ENCODE assay signal across 23 cellular contexts in genomic region chr1:47228644-47229030, GRCh38. TPM values are rescaled to one million over a fixed set of nuclear protein-coding genes. Genes with fewer than 3 reads are reported as not detected.
DNase-seq lines count a peak whose midpoint lies in the region; ATAC-seq, FAIRE-seq and TF ChIP-seq lines count a peak whose summit lies in the region.
"Had no signal": no experiment of that assay in that cellular context is flagged by ENCODE, and none has a peak within 500 bp of the region (broad histone marks: within the 10 kb centered on the region; RNA-seq: fewer than 3 reads in every experiment).

No MANE protein-coding gene starts in this region.

- peaks cover 4% of the 10 kb centered on the region for H3K36me3 Mint-ChIP-seq in activated CD4-positive, alpha-beta memory T cell treated with anti-CD3 and anti-CD28 coated beads, Interleukin-2, amount 10 ng/mL, durations not matched to agents 7 days and 5 days (ENCODE audit: low read depth)

- no peak overlapping the region for H3K4me3 ChIP-seq in NT2/D1 (ENCODE audit: insufficient read length, low read depth)
- peak overlapping the region; percentile 44 to 54 (median 48) for H3K4me3 ChIP-seq in esophagus muscularis mucosa
- peak overlapping the region in 1 of 2 donors; percentile 44 for H3K4me3 ChIP-seq in left lung
- peak overlapping the region; percentile 37 for H3K4me3 ChIP-seq in suprapubic skin
- H3K4me3 ChIP-seq: ovary, SJSA1, smooth muscle cell had no signal

- H3K36me3 ChIP-seq in NT2/D1 (ENCODE audit: insufficient read depth, insufficient read length, low read length) (no peaks in the 10 kb centered on the region), esophagus muscularis mucosa (no peaks in the 10 kb centered on the region), left lung (no peaks in the 10 kb centered on the region), suprapubic skin (no peaks in the 10 kb centered on the region)
- H3K36me3 ChIP-seq: ovary, SJSA1 had no signal

- peaks cover 29% of the 10 kb centered on the region for H3K4me1 Mint-ChIP-seq in activated CD4-positive, alpha-beta memory T cell treated with anti-CD3 and anti-CD28 coated beads, Interleukin-2, amount 10 ng/mL, durations not matched to agents 7 days and 5 days

- TF ChIP-seq POLR2A in esophagus muscularis mucosa (IDR thresholded peaks at IDR 0.05; ENCODE audit: low read depth): no peak
- no peak for TF ChIP-seq POLR2A in suprapubic skin (IDR thresholded peaks at IDR 0.05)

- peak overlapping the region; percentile 51 for H3K9ac ChIP-seq in NT2/D1 (ENCODE audit: insufficient read length, low read depth)

- no peak overlapping the region for H3K4me3 Mint-ChIP-seq in activated CD4-positive, alpha-beta memory T cell treated with anti-CD3 and anti-CD28 coated beads, Interleukin-2, amount 10 ng/mL, durations not matched to agents 7 days and 5 days
- H3K4me3 Mint-ChIP-seq: T-helper 2 cell treated with Interferon-gamma antibody and Interleukin-4, amounts not matched to agents 5 μg/mL and 100 μg/mL, for 36 hours had no signal

- H3K9me3 ChIP-seq in NT2/D1 (ENCODE audit: insufficient read depth, low read length): no peaks in the 10 kb centered on the region
- no peaks in the 10 kb centered on the region for H3K9me3 ChIP-seq in esophagus muscularis mucosa
- H3K9me3 ChIP-seq in left lung: no peaks in the 10 kb centered on the region
- no peaks in the 10 kb centered on the region for H3K9me3 ChIP-seq in suprapubic skin
- H3K9me3 ChIP-seq: Caco-2, ovary, SJSA1 had no signal

- POLR2A ChIA-PET in activated CD4-positive, alpha-beta memory T cell treated with anti-CD3 and anti-CD28 coated beads, Interleukin-2, amount 10 ng/mL, durations not matched to agents 7 days and 5 days (lab: Charles Lee): interaction anchor here (1.6 kb wide), 1 partner anchor 49 kb away, joined by 3 read pairs; no protein-coding TSS in a partner anchor

- TF ChIP-seq CTCF in esophagus muscularis mucosa (IDR thresholded peaks at IDR 0.05): no peak
- TF ChIP-seq CTCF in left lung (IDR thresholded peaks at IDR 0.05): no peak
- TF ChIP-seq CTCF in suprapubic skin (IDR thresholded peaks at IDR 0.05): no peak

- intact Hi-C loops in esophagus muscularis mucosa (cut with DNase I) (no loop called here), left lung (cut with DNase I) (no loop called here)

- ATAC-seq in left lung: no peak

- no peak for FAIRE-seq in RCC 7860 (lab: Jason Lieb, UNC)
- FAIRE-seq: colon, islet of Langerhans had no signal

- H3K9me3 Mint-ChIP-seq in activated CD4-positive, alpha-beta memory T cell treated with anti-CD3 and anti-CD28 coated beads, Interleukin-2, amount 10 ng/mL, durations not matched to agents 7 days and 5 days: no peaks in the 10 kb centered on the region
- H3K9me3 Mint-ChIP-seq: T-helper 2 cell treated with Interferon-gamma antibody and Interleukin-4, amounts not matched to agents 5 μg/mL and 100 μg/mL, for 36 hours had no signal

- CTCF ChIA-PET in activated CD4-positive, alpha-beta memory T cell treated with anti-CD3 and anti-CD28 coated beads, Interleukin-2, amount 10 ng/mL, durations not matched to agents 7 days and 5 days (lab: Charles Lee): no interaction called here

- TF ChIP-seq EP300 in esophagus muscularis mucosa (IDR thresholded peaks at IDR 0.05): no peak
- TF ChIP-seq EP300 in suprapubic skin (IDR thresholded peaks at IDR 0.05): no peak

- H3K27ac ChIP-seq in esophagus muscularis mucosa (replicated peaks in 1 of 4): peak overlapping the region; percentile 65 to 77 (median 66)
- H3K27ac ChIP-seq in left lung: peak overlapping the region; percentile 70 to 79
- peak overlapping the region; percentile 35 for H3K27ac ChIP-seq in suprapubic skin
- H3K27ac ChIP-seq: epithelial cell of prostate, ovary, SJSA1 had no signal

- no peak overlapping the region for H3K27ac Mint-ChIP-seq in activated CD4-positive, alpha-beta memory T cell treated with anti-CD3 and anti-CD28 coated beads, Interleukin-2, amount 10 ng/mL, durations not matched to agents 7 days and 5 days
- H3K27ac Mint-ChIP-seq: T-helper 2 cell treated with Interferon-gamma antibody and Interleukin-4, amounts not matched to agents 5 μg/mL and 100 μg/mL, for 36 hours had no signal

- H3K27me3 ChIP-seq in NT2/D1 (ENCODE audit: insufficient read depth, insufficient read length) (peaks cover 100% of the 10 kb centered on the region), esophagus muscularis mucosa (peaks cover 3 to 100% (median 81%) of the 10 kb centered on the region in 4 donors), left lung (peaks cover 93 to 100% of the 10 kb centered on the region in 2 donors), suprapubic skin (peaks cover 100% of the 10 kb centered on the region)

- peaks cover 77% of the 10 kb centered on the region for H3K27me3 Mint-ChIP-seq in activated CD4-positive, alpha-beta memory T cell treated with anti-CD3 and anti-CD28 coated beads, Interleukin-2, amount 10 ng/mL, durations not matched to agents 7 days and 5 days

- 47% methylated on average over 8 of the region's 12 CpGs for WGBS in esophagus muscularis mucosa
- WGBS in suprapubic skin: no CpG with 5 or more reads among the region's 12 CpGs

- H3K4me1 ChIP-seq in NT2/D1 (ENCODE audit: insufficient read depth, insufficient read length): peaks cover 26% of the 10 kb centered on the region
- H3K4me1 ChIP-seq in esophagus muscularis mucosa: peaks cover 29 to 61% (median 56%) of the 10 kb centered on the region in 4 donors
- H3K4me1 ChIP-seq in left lung: peaks cover 0 to 47% of the 10 kb centered on the region in 2 donors
- peaks cover 50% of the 10 kb centered on the region for H3K4me1 ChIP-seq in suprapubic skin

- DNase-seq in NT2/D1 (ENCODE audit: low read depth, low spot score) (no peak), esophagus muscularis mucosa (ENCODE audit: extremely low spot score) (no peak), left lung (no peak), suprapubic skin (ENCODE audit: low spot score in 2 of 2) (no peak), superior temporal gyrus (ENCODE audit: extremely low spot score) (no peak), RCC 7860 (ENCODE audit: low spot score) (no peak)
- DNase-seq in activated CD4-positive, alpha-beta memory T cell treated with anti-CD3 and anti-CD28 coated beads, Interleukin-2, amount 10 ng/mL, durations not matched to agents 7 days and 5 days: no peak
- no peak for DNase-seq in activated CD4-positive, CD25-positive, alpha-beta regulatory T cell (lab: John Stamatoyannopoulos, UW)
- DNase-seq: activated gamma-delta T cell treated with Interleukin-2 at 50 U/mL for 16 hours, AML-193, anterior cingulate cortex, Caco-2, EL, NCI-H187 treated with DMSO at 0.1 percent for 48 hours, NCI-H510A treated with DMSO at 0.1 percent for 48 hours, ovary had no signal

RNA-seq across cellular contexts. Expression of gene TAL1, which starts 3.4 kb away (rescaled TPM):
- total RNA-seq in esophagus muscularis mucosa: 1 to 10 TPM; 2.5 to 4.8 (median 4.1) TPM
- total RNA-seq in left lung: 1 to 10 TPM; 8.4 to 9.7 TPM
- 1 to 10 TPM in 2 of 4 donors, under 1 TPM in 2; 0.34 to 1.7 (median 1.2) TPM for total RNA-seq in suprapubic skin
- total RNA-seq in activated CD4-positive, alpha-beta memory T cell treated with anti-CD3 and anti-CD28 coated beads, Interleukin-2, amount 10 ng/mL, durations not matched to agents 7 days and 5 days: not detected
- total RNA-seq: HT-29, SJSA1, smooth muscle cell had no signal

RNA-seq across cellular contexts. Expression of gene PDZK1IP1, which starts 38.8 kb away (rescaled TPM):
- total RNA-seq in esophagus muscularis mucosa (1 to 10 TPM in 1 of 4 donors, not detected in 3; 1.8 TPM), left lung (10 to 100 TPM; 44.9 to 54.0 TPM), suprapubic skin (100 to 1,000 TPM in 3 of 4 donors, 10 to 100 TPM in 1; 36.8 to 201 (median 153) TPM)
- total RNA-seq in activated CD4-positive, alpha-beta memory T cell treated with anti-CD3 and anti-CD28 coated beads, Interleukin-2, amount 10 ng/mL, durations not matched to agents 7 days and 5 days: not detected
- total RNA-seq: SJSA1, smooth muscle cell had no signal

Comparison
In these comparisons a context has a peak if more than half of its experiments do, and no peak if none do; other contexts are left out.
1. RNA of gene PDZK1IP1, which starts 38.8 kb away (total RNA-seq): 36.8 to 201 TPM in suprapubic skin and 44.9 to 54.0 TPM in left lung; 1.8 TPM in esophagus muscularis mucosa and not detected in activated CD4-positive, alpha-beta memory T cell treated with anti-CD3 and anti-CD28 coated beads, Interleukin-2, amount 10 ng/mL, durations not matched to agents 7 days and 5 days; every median in the first group is over 10 times any median in the second.
2. Peak in every context shown above with its lines, with median percentiles within 50 percentile points of each other: H3K27ac ChIP-seq.